In the genomic region with DNA sequence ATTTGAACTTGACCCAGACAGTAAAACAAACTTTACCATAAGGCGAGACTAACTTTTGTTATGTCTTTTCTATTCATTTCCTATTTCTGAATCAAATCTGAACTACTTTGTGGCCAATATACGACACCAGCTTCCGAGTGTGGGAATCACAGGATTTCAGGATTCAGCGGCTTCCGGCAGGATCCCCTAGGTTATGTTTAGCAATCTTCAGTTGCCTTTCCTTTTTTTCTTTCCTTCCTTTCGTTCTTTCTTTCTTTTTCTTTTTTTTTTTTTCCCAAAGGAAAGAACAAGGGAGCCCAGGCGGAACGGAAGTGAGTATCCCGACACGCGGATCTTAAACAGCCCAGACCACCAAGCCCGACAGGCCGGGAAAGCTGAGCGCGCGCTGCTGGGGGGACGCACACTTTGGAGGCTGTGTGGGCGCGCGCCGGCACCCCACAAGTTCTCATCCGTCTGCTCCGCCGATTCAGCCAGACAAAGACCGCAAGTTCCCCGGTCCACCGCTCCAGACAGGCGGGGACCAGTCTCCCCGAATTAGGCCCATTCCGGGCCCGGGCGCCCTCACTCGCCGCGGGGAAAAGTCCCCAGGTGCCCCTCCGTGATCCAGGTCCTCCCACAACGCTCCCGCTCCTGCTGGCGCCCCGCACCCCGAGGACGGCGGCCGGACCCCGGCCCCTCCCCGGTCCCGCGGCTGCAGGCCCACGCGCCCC, we compare ENCODE assay signal across 1 cellular context.
A peak's percentile ranks its signal among the peaks of the same experiment; 100 is the strongest.
TF ChIP-seq lines count a peak whose summit lies in the region.

No MANE protein-coding gene starts in this region.

TF ChIP-seq in HepG2, 621 proteins besides CTCF, POLR2A, EP300 and RAD21 (continued from another document):
- peak; percentile 59; the same call in 1 of the 2 replicates for TF ChIP-seq NFAT5 (CRISPR knock-in tag; IDR thresholded peaks at IDR 0.05)
- no peak for TF ChIP-seq NBN (conservative IDR thresholded peaks at IDR 0.05)
- no peak for TF ChIP-seq ZNF296 (CRISPR knock-in tag; conservative IDR thresholded peaks at IDR 0.05)
- no peak for TF ChIP-seq HOXA9 (CRISPR knock-in tag; IDR thresholded peaks at IDR 0.05; ENCODE audit: borderline replicate concordance)
- no peak for TF ChIP-seq SMARCC2 (IDR thresholded peaks at IDR 0.05)
- TF ChIP-seq, protein P1, sequence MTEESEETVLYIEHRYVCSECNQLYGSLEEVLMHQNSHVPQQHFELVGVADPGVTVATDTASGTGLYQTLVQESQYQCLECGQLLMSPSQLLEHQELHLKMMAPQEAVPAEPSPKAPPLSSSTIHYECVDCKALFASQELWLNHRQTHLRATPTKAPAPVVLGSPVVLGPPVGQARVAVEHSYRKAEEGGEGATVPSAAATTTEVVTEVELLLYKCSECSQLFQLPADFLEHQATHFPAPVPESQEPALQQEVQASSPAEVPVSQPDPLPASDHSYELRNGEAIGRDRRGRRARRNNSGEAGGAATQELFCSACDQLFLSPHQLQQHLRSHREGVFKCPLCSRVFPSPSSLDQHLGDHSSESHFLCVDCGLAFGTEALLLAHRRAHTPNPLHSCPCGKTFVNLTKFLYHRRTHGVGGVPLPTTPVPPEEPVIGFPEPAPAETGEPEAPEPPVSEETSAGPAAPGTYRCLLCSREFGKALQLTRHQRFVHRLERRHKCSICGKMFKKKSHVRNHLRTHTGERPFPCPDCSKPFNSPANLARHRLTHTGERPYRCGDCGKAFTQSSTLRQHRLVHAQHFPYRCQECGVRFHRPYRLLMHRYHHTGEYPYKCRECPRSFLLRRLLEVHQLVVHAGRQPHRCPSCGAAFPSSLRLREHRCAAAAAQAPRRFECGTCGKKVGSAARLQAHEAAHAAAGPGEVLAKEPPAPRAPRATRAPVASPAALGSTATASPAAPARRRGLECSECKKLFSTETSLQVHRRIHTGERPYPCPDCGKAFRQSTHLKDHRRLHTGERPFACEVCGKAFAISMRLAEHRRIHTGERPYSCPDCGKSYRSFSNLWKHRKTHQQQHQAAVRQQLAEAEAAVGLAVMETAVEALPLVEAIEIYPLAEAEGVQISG (CRISPR knock-in tag; IDR thresholded peaks at IDR 0.05): peak; percentile 41; the same call in 1 of the 2 replicates
- TF ChIP-seq IRF2 (CRISPR knock-in tag; IDR thresholded peaks at IDR 0.05): no peak
- no peak for TF ChIP-seq ZC3H4 (CRISPR knock-in tag; IDR thresholded peaks at IDR 0.05; ENCODE audit: borderline replicate concordance)
- TF ChIP-seq, protein P2, sequence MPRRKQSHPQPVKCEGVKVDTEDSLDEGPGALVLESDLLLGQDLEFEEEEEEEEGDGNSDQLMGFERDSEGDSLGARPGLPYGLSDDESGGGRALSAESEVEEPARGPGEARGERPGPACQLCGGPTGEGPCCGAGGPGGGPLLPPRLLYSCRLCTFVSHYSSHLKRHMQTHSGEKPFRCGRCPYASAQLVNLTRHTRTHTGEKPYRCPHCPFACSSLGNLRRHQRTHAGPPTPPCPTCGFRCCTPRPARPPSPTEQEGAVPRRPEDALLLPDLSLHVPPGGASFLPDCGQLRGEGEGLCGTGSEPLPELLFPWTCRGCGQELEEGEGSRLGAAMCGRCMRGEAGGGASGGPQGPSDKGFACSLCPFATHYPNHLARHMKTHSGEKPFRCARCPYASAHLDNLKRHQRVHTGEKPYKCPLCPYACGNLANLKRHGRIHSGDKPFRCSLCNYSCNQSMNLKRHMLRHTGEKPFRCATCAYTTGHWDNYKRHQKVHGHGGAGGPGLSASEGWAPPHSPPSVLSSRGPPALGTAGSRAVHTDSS (CRISPR knock-in tag; conservative IDR thresholded peaks at IDR 0.05): no peak
- TF ChIP-seq SRSF1 (optimal IDR thresholded peaks at IDR 0.05; ENCODE audit: low read depth, low read length): no peak
- no peak for TF ChIP-seq ZBTB42 (CRISPR knock-in tag; IDR thresholded peaks at IDR 0.05)
- peak; percentile 51; the same call in 1 of the 2 replicates for TF ChIP-seq KMT2A (CRISPR knock-in tag; IDR thresholded peaks at IDR 0.05)
- no peak for TF ChIP-seq FOXO4 (CRISPR knock-in tag; conservative IDR thresholded peaks at IDR 0.05)
- TF ChIP-seq ZNF75D (CRISPR knock-in tag; IDR thresholded peaks at IDR 0.05; ENCODE audit: borderline replicate concordance): no peak
